In genomic region chr13:28485551-28485950, GRCh38 we compare ENCODE assay signal across 21 cellular contexts. TPM values are rescaled to one million over a fixed set of nuclear protein-coding genes. Genes with fewer than 3 reads are reported as not detected.
"Had no signal": no experiment of that assay in that cellular context is flagged by ENCODE, and none has a peak within 500 bp of the region (broad histone marks: within the 10 kb centered on the region; RNA-seq: fewer than 3 reads in every experiment).

No MANE protein-coding gene starts in this region.

- H3K36me3 ChIP-seq: brain microvascular endothelial cell, prostate gland, right atrium auricular region, suprapubic skin had no signal

- H3K9me3 Mint-ChIP-seq: activated CD4-positive, alpha-beta T cell treated with anti-CD3 and anti-CD28 coated beads, Interleukin-2, amount 10 ng/mL, durations not matched to agents 24 days and 14 days; activated CD8-positive, alpha-beta T cell treated with anti-CD3 and anti-CD28 coated beads for 36 hours; activated naive CD4-positive, alpha-beta T cell treated with anti-CD3 and anti-CD28 coated beads, Interleukin-2, amount 10 ng/mL, durations not matched to agents 7 days and 5 days; activated naive CD8-positive, alpha-beta T cell treated with anti-CD3 and anti-CD28 coated beads, Interleukin-2, amount 50 U/mL, for 24 hours; central memory CD8-positive, alpha-beta T cell; immature natural killer cell; memory B cell; neural crest cell; stimulated activated naive CD8-positive, alpha-beta T cell treated with anti-CD3 and anti-CD28 coated beads, Interleukin-15, amount 100 ng/mL, for 72 hours; type B pancreatic cell had no signal

- H3K4me3 ChIP-seq: heart right ventricle, mucosa of descending colon, prostate gland, right atrium auricular region, suprapubic skin had no signal

- ATAC-seq: activated CD8-positive, alpha-beta T cell treated with anti-CD3 and anti-CD28 coated beads for 36 hours; activated naive CD8-positive, alpha-beta T cell treated with anti-CD3 and anti-CD28 coated beads, Interleukin-2, amount 50 U/mL, for 24 hours; esophagus mucosa; heart right ventricle; mucosa of descending colon; stimulated activated naive CD8-positive, alpha-beta T cell treated with anti-CD3 and anti-CD28 coated beads, Interleukin-15, amount 100 ng/mL, for 72 hours had no signal

- H3K9me3 ChIP-seq: heart right ventricle, mucosa of descending colon, prostate gland, right atrium auricular region, suprapubic skin had no signal

- H3K27ac Mint-ChIP-seq: activated CD4-positive, alpha-beta T cell treated with anti-CD3 and anti-CD28 coated beads, Interleukin-2, amount 10 ng/mL, durations not matched to agents 24 days and 14 days; activated CD8-positive, alpha-beta T cell treated with anti-CD3 and anti-CD28 coated beads for 36 hours; activated naive CD4-positive, alpha-beta T cell treated with anti-CD3 and anti-CD28 coated beads, Interleukin-2, amount 10 ng/mL, durations not matched to agents 7 days and 5 days; activated naive CD8-positive, alpha-beta T cell treated with anti-CD3 and anti-CD28 coated beads, Interleukin-2, amount 50 U/mL, for 24 hours; immature natural killer cell; memory B cell; stimulated activated naive CD8-positive, alpha-beta T cell treated with anti-CD3 and anti-CD28 coated beads, Interleukin-15, amount 100 ng/mL, for 72 hours; type B pancreatic cell had no signal

- DNase-seq: activated CD4-positive, alpha-beta T cell treated with anti-CD3 and anti-CD28 coated beads, Interleukin-2, amount 10 ng/mL, durations not matched to agents 24 days and 14 days; activated CD8-positive, alpha-beta T cell treated with anti-CD3 and anti-CD28 coated beads for 36 hours; activated naive CD4-positive, alpha-beta T cell treated with anti-CD3 and anti-CD28 coated beads, Interleukin-2, amount 10 ng/mL, durations not matched to agents 7 days and 5 days; activated naive CD8-positive, alpha-beta T cell treated with anti-CD3 and anti-CD28 coated beads, Interleukin-2, amount 50 U/mL, for 24 hours; activated T-cell treated with anti-CD3 and anti-CD28 coated beads, Interleukin-2, amount 50 U/mL, for 1 hour; anterior cingulate cortex; brain microvascular endothelial cell; cortex of kidney; heart right ventricle; immature natural killer cell; mucosa of descending colon; naive B cell; stimulated activated naive CD8-positive, alpha-beta T cell treated with anti-CD3 and anti-CD28 coated beads, Interleukin-15, amount 100 ng/mL, for 72 hours had no signal

- H3K4me3 Mint-ChIP-seq: activated CD4-positive, alpha-beta T cell treated with anti-CD3 and anti-CD28 coated beads, Interleukin-2, amount 10 ng/mL, durations not matched to agents 24 days and 14 days; activated CD8-positive, alpha-beta T cell treated with anti-CD3 and anti-CD28 coated beads for 36 hours; activated naive CD4-positive, alpha-beta T cell treated with anti-CD3 and anti-CD28 coated beads, Interleukin-2, amount 10 ng/mL, durations not matched to agents 7 days and 5 days; activated naive CD8-positive, alpha-beta T cell treated with anti-CD3 and anti-CD28 coated beads, Interleukin-2, amount 50 U/mL, for 24 hours; central memory CD8-positive, alpha-beta T cell; immature natural killer cell; memory B cell; naive B cell; neural crest cell; stimulated activated naive CD8-positive, alpha-beta T cell treated with anti-CD3 and anti-CD28 coated beads, Interleukin-15, amount 100 ng/mL, for 72 hours; type B pancreatic cell had no signal

- H3K36me3 Mint-ChIP-seq: activated naive CD4-positive, alpha-beta T cell treated with anti-CD3 and anti-CD28 coated beads, Interleukin-2, amount 10 ng/mL, durations not matched to agents 7 days and 5 days; immature natural killer cell; memory B cell; type B pancreatic cell had no signal

- H3K4me1 Mint-ChIP-seq: central memory CD8-positive, alpha-beta T cell; immature natural killer cell; neural crest cell had no signal

- H3K27me3 ChIP-seq: brain microvascular endothelial cell, right atrium auricular region had no signal

- H3K27ac ChIP-seq: brain microvascular endothelial cell, heart right ventricle, prostate gland, right atrium auricular region, suprapubic skin had no signal

- H3K4me1 ChIP-seq: prostate gland, suprapubic skin had no signal

RNA-seq across cellular contexts. Expression of gene FLT1, which starts 9.4 kb away (rescaled TPM):
- total RNA-seq: neural crest cell had no signal
- polyA plus RNA-seq: immature natural killer cell had no signal
